25 cellular contexts compared by ENCODE assay signal in genomic region chr3:40872562-40872961, GRCh38.
"Had no signal": no experiment of that assay in that cellular context is flagged by ENCODE, and none has a peak within 500 bp of the region (broad histone marks: within the 10 kb centered on the region; RNA-seq: fewer than 3 reads in every experiment).

No MANE protein-coding gene starts in this region.

- H3K9me3 ChIP-seq: adrenal gland, breast epithelium, Peyer's patch, SJSA1 had no signal

- H3K4me1 Mint-ChIP-seq: activated naive CD8-positive, alpha-beta T cell treated with anti-CD3 and anti-CD28 coated beads, Interleukin-2, amount 10 ng/mL, durations not matched to agents 7 days and 5 days had no signal

- H3K36me3 Mint-ChIP-seq: activated naive CD8-positive, alpha-beta T cell treated with anti-CD3 and anti-CD28 coated beads, Interleukin-2, amount 10 ng/mL, durations not matched to agents 7 days and 5 days; WTC11 had no signal

- H3K27me3 ChIP-seq: adrenal gland, breast epithelium, Peyer's patch, SJSA1 had no signal

- H3K27ac ChIP-seq: adrenal gland, breast epithelium, KMS-11, Peyer's patch, RWPE1, SJSA1 had no signal

- H3K9ac ChIP-seq: KMS-11 had no signal

- H3K27ac Mint-ChIP-seq: activated CD8-positive, alpha-beta T cell treated with anti-CD3 and anti-CD28 coated beads, Interleukin-2, amount 10 ng/mL, durations not matched to agents 7 days and 5 days; activated naive CD8-positive, alpha-beta T cell treated with anti-CD3 and anti-CD28 coated beads, Interleukin-2, amount 10 ng/mL, durations not matched to agents 7 days and 5 days; T-helper 1 cell treated with Interleukin-12 subunit alpha and Interleukin-12 subunit beta and Interleukin-4 antibody, amounts not matched to agents 30 μg/mL and 1 μg/mL, for 36 hours; WTC11 had no signal

- H3K4me3 Mint-ChIP-seq: activated CD8-positive, alpha-beta T cell treated with anti-CD3 and anti-CD28 coated beads, Interleukin-2, amount 10 ng/mL, durations not matched to agents 7 days and 5 days; activated naive CD8-positive, alpha-beta T cell treated with anti-CD3 and anti-CD28 coated beads, Interleukin-2, amount 10 ng/mL, durations not matched to agents 7 days and 5 days; T-helper 1 cell treated with Interleukin-12 subunit alpha and Interleukin-12 subunit beta and Interleukin-4 antibody, amounts not matched to agents 30 μg/mL and 1 μg/mL, for 36 hours; WTC11 had no signal

- H3K9me3 Mint-ChIP-seq: activated naive CD8-positive, alpha-beta T cell treated with anti-CD3 and anti-CD28 coated beads, Interleukin-2, amount 10 ng/mL, durations not matched to agents 7 days and 5 days; T-helper 1 cell treated with Interleukin-12 subunit alpha and Interleukin-12 subunit beta and Interleukin-4 antibody, amounts not matched to agents 30 μg/mL and 1 μg/mL, for 36 hours had no signal

- DNase-seq: activated CD4-positive, alpha-beta T cell treated with anti-CD3 and anti-CD28 coated beads for 48 hours; activated CD4-positive, alpha-beta T cell treated with anti-CD3 and anti-CD28 coated beads, Interleukin-2, amount 50 U/mL, for 4 hours; activated CD4-positive, CD25-positive, alpha-beta regulatory T cell treated with anti-CD3 and anti-CD28 coated beads, Interleukin-2, amount 50 U/mL, for 72 hours; activated CD8-positive, alpha-beta memory T cell treated with anti-CD3 and anti-CD28 coated beads, Interleukin-2, amount 50 U/mL, for 48 hours; activated CD8-positive, alpha-beta T cell treated with anti-CD3 and anti-CD28 coated beads, Interleukin-2, amount 10 ng/mL, durations not matched to agents 7 days and 5 days; activated naive CD4-positive, alpha-beta T cell treated with anti-CD3 and anti-CD28 coated beads, Interleukin-2, amount 50 U/mL, for 16 hours; activated naive CD8-positive, alpha-beta T cell treated with anti-CD3 and anti-CD28 coated beads, Interleukin-2, amount 10 ng/mL, durations not matched to agents 7 days and 5 days; activated T-cell treated with anti-CD3 and anti-CD28 coated beads, Interleukin-2, amount 50 U/mL, for 1 hour; adrenal gland; anterior cingulate cortex; caudate nucleus; NCI-H1105; NCI-H1436; NCI-H1694 treated with DMSO at 0.1 percent for 48 hours; NCI-H2029 treated with DMSO at 0.1 percent for 48 hours; NCI-H510A treated with DMSO at 0.1 percent for 48 hours; NCI-H69; Peyer's patch; Right ventricle myocardium superior had no signal

- H3K4me3 ChIP-seq: adrenal gland, breast epithelium, Peyer's patch, SJSA1 had no signal

- ATAC-seq: activated CD8-positive, alpha-beta T cell treated with anti-CD3 and anti-CD28 coated beads, Interleukin-2, amount 10 ng/mL, durations not matched to agents 7 days and 5 days; WTC11 had no signal

- H3K36me3 ChIP-seq: adrenal gland, breast epithelium, Peyer's patch, SJSA1 had no signal
